ENCODE assay signal across 19 cellular contexts in genomic region chr12:12548713-12549112, GRCh38. TPM values are rescaled to one million over a fixed set of nuclear protein-coding genes. Genes with fewer than 3 reads are reported as not detected.
DNase-seq lines count a peak whose midpoint lies in the region; ATAC-seq and TF ChIP-seq lines count a peak whose summit lies in the region.
"Had no signal": no experiment of that assay in that cellular context is flagged by ENCODE, and none has a peak within 500 bp of the region (broad histone marks: within the 10 kb centered on the region; RNA-seq: fewer than 3 reads in every experiment).

No MANE protein-coding gene starts in this region.

- in situ Hi-C loops in GM13976 (cut with MboI; ENCODE audit: low sequenced_read_pairs, unreplicated experiment) = no loop called here

- H3K27me3 Mint-ChIP-seq in T-helper 17 cell (no peaks in the 10 kb centered on the region), naive B cell (no peaks in the 10 kb centered on the region)

- H3K27ac Mint-ChIP-seq in T-helper 17 cell = peak overlapping the region; percentile 81
- peak overlapping the region in 1 of 6 donors; percentile 37 for H3K27ac Mint-ChIP-seq in naive B cell

- peaks cover 97% of the 10 kb centered on the region for H3K79me2 ChIP-seq in SK-N-SH (ENCODE audit: insufficient read depth)

- H3K36me3 Mint-ChIP-seq in T-helper 17 cell (ENCODE audit: low read depth) (peaks cover 2% of the 10 kb centered on the region), naive B cell (no peaks in the 10 kb centered on the region)

- H3K9me3 ChIP-seq in SK-N-SH (no peaks in the 10 kb centered on the region), T-helper 17 cell (ENCODE audit: control insufficient read depth, low read length, poor library complexity, severe bottlenecking) (no peaks in the 10 kb centered on the region)
- H3K9me3 ChIP-seq: SJCRH30 had no signal

- no peak overlapping the region for H3K4me2 ChIP-seq in SK-N-SH

- H3K27ac ChIP-seq in SK-N-SH (ENCODE audit: low read depth in 2 of 2, low read length in 1 of 2) = 0 out of 4 replicates have a peak overlapping the region, but pooled peaks of 1 of the 2 experiments have one; percentile 1
- H3K27ac ChIP-seq: RWPE1 had no signal

- CTCF ChIA-PET in SK-N-SH (lab: Yijun Ruan, JAX) = interaction anchor here (0.9 to 1.2 kb wide), 3 partner anchors 11 to 21 kb away, joined by 3 to 4 read pairs (median 3); no protein-coding TSS in a partner anchor

- no peaks in the 10 kb centered on the region for H3K9me2 ChIP-seq in SK-N-SH

- ATAC-seq in SK-N-SH treated with all-trans-retinoic acid at 6 μM for 48 hours (no peak), T-helper 17 cell (peak; percentile 57), naive B cell (ENCODE audit: low read depth in 2 of 2) (peak; percentile 68 to 71)

- H3K9me3 Mint-ChIP-seq in naive B cell = no peaks in the 10 kb centered on the region

- no peak for TF ChIP-seq EP300 in SK-N-SH (IDR thresholded peaks at IDR 0.05; ENCODE audit: borderline replicate concordance in 1 of 2, low read depth in 1 of 2, low read length in 1 of 2)

- WGBS in SK-N-SH (ENCODE audit: low lambda C conversion rate) = 83% methylated on average over 2 of the region's 2 CpGs

- peaks cover 9% of the 10 kb centered on the region for H3F3A ChIP-seq in SK-N-SH (replicated peaks; ENCODE audit: insufficient read depth)

- H2AFZ ChIP-seq in SK-N-SH (ENCODE audit: low read depth) = no peak overlapping the region

- peaks cover 40% of the 10 kb centered on the region for H3K4me1 Mint-ChIP-seq in T-helper 17 cell
- H3K4me1 Mint-ChIP-seq in naive B cell = no peaks in the 10 kb centered on the region

- H3K4me3 Mint-ChIP-seq in T-helper 17 cell (no peak overlapping the region), naive B cell (no peak overlapping the region)

- peaks cover 3% of the 10 kb centered on the region for H4K20me1 ChIP-seq in SK-N-SH (ENCODE audit: insufficient read depth)

- TF ChIP-seq CTCF in SK-N-SH (IDR thresholded peaks at IDR 0.05) = no peak
- TF ChIP-seq CTCF in GM13976 (IDR thresholded peaks at IDR 0.05; ENCODE audit: borderline replicate concordance, control extremely low read depth, extremely low read depth, insufficient read depth, missing control alignments) = no peak

- POLR2A ChIA-PET in SK-N-SH (lab: Yijun Ruan, JAX) = no interaction called here

- peaks cover 0 to 9% of the 10 kb centered on the region in 2 experiments for H3K36me3 ChIP-seq in SK-N-SH (replicated peaks in 1 of 2; ENCODE audit: control insufficient read depth in 1 of 2, insufficient read depth in 2 of 2, low read length in 1 of 2)
- H3K36me3 ChIP-seq: SJCRH30 had no signal

- no peak for TF ChIP-seq RAD21 in SK-N-SH (IDR thresholded peaks at IDR 0.05; ENCODE audit: low read length)

- no peaks in the 10 kb centered on the region for H3K27me3 ChIP-seq in SK-N-SH (ENCODE audit: insufficient read depth)
- H3K27me3 ChIP-seq: SJCRH30 had no signal

- peaks cover 3 to 6% of the 10 kb centered on the region in 2 experiments; a peak in 2 of 4 replicates for H3K4me1 ChIP-seq in SK-N-SH (ENCODE audit: control insufficient read depth in 1 of 2, insufficient read depth in 2 of 2, low read depth in 1 of 2, low read length in 1 of 2)

- no peak overlapping the region for H3K4me3 ChIP-seq in SK-N-SH (ENCODE audit: low read depth in 2 of 2, low read length in 1 of 2)
- H3K4me3 ChIP-seq: SJCRH30 had no signal

- DNase-seq in SK-N-SH = peak; percentile 40
- DNase-seq in GM13976 (ENCODE audit: low spot score) = peak; percentile 35
- no peak for DNase-seq in T-helper 17 cell
- DNase-seq in naive B cell = no peak
- no peak for DNase-seq in activated effector memory CD4-positive, alpha-beta T cell treated with anti-CD3 and anti-CD28 coated beads, Interleukin-2, amount 50 U/mL, for 16 hours
- DNase-seq in hypothalamus (lab: John Stamatoyannopoulos, UW) = no peak
- DNase-seq in stimulated activated naive CD4-positive, alpha-beta T cell treated with Interleukin-2 at 50 U/mL for 16 hours (lab: John Stamatoyannopoulos, UW) = no peak
- DNase-seq: DMS 273 treated with DMSO at 0.1 percent for 48 hours; GDM1; IMR-90; Karpas-422; MM.1S; NCI-H1092 treated with DMSO at 0.1 percent for 48 hours; NCI-H345; NK-92 treated with Interleukin-12 subunit alpha and Interleukin-12 subunit beta, amount 100 ng/mL, for 24 hours; OCI-M1 had no signal

- H3K9ac ChIP-seq in SK-N-SH = no peak overlapping the region

TF ChIP-seq in SK-N-SH, 30 proteins besides CTCF, POLR2A, EP300 and RAD21 (continues in another document):
- TF ChIP-seq ZBTB33 (IDR thresholded peaks at IDR 0.05; ENCODE audit: borderline replicate concordance, low read depth) (no peak), GABPA (IDR thresholded peaks at IDR 0.05; ENCODE audit: low read depth) (no peak), SIN3A (IDR thresholded peaks at IDR 0.05; ENCODE audit: borderline replicate concordance, low read depth, low read length) (no peak), JUND (IDR thresholded peaks at IDR 0.05) (no peak), FOSL2 (IDR thresholded peaks at IDR 0.05; ENCODE audit: borderline replicate concordance, low read depth) (no peak), SMC3 (IDR thresholded peaks at IDR 0.05; ENCODE audit: low read depth, low read length) (no peak), RXRA (IDR thresholded peaks at IDR 0.05; ENCODE audit: borderline replicate concordance, low read depth) (no peak), IRF3 (IDR thresholded peaks at IDR 0.05; ENCODE audit: low read depth, low read length) (no peak), MXI1 (IDR thresholded peaks at IDR 0.05; ENCODE audit: low read depth, low read length) (no peak)

TF ChIP-seq in SK-N-SH treated with all-trans-retinoic acid at 6 μM for 48 hours, 23 proteins besides CTCF, POLR2A, EP300 and RAD21 (continues in another document):
- TF ChIP-seq PATZ1 (CRISPR knock-in tag; IDR thresholded peaks at IDR 0.05; ENCODE audit: borderline replicate concordance) (no peak), CSDC2 (CRISPR knock-in tag; IDR thresholded peaks at IDR 0.05) (no peak), TSHZ2 (CRISPR knock-in tag; IDR thresholded peaks at IDR 0.05) (no peak), CSRNP3 (CRISPR knock-in tag; IDR thresholded peaks at IDR 0.05) (no peak), ZFP3 (CRISPR knock-in tag; IDR thresholded peaks at IDR 0.05) (no peak), SNAI2 (CRISPR knock-in tag; IDR thresholded peaks at IDR 0.05) (no peak)

RNA-seq across cellular contexts. Expression of gene DUSP16, which starts 13.9 kb away (rescaled TPM):
- 7.1 and 8.5 TPM in 2 replicates for polyA plus RNA-seq in SK-N-SH (2012; rRNA removed)
- 8.6 and 9.8 TPM in 2 replicates for polyA plus RNA-seq in SK-N-SH (2012; cell fraction: cytosol; rRNA removed)
- polyA plus RNA-seq in SK-N-SH (2012; cell fraction: nucleus; rRNA removed) = 5.0 and 7.1 TPM in 2 replicates
- total RNA-seq in T-helper 17 cell = 10 to 100 TPM; 81.1 to 94.8 TPM
- polyA plus RNA-seq in naive B cell (ENCODE audit: low read depth in 6 of 6) = under 1 TPM in 4 of 6 donors, not detected in 2; 0.26 to 0.90 (median 0.36) TPM

Comparison
In these comparisons a context has a peak if more than half of its experiments do, and no peak if none do; other contexts are left out.
1. DNase-seq: peak in SK-N-SH (single experiment) and GM13976 (single experiment); none in T-helper 17 cell (0 of 3), naive B cell (single experiment), activated effector memory CD4-positive, alpha-beta T cell treated with anti-CD3 and anti-CD28 coated beads, Interleukin-2, amount 50 U/mL, for 16 hours (single experiment), hypothalamus (0 of 51) and stimulated activated naive CD4-positive, alpha-beta T cell treated with Interleukin-2 at 50 U/mL for 16 hours (single experiment).